Comparison of ENCODE assay signal across 8 cellular contexts in genomic region chr3:112642912-112643506, GRCh38. TPM values are rescaled to one million over a fixed set of nuclear protein-coding genes. Genes with fewer than 3 reads are reported as not detected.
DNase-seq lines count a peak whose midpoint lies in the region; ATAC-seq and TF ChIP-seq lines count a peak whose summit lies in the region.

No MANE protein-coding gene starts in this region.

- peaks cover 11% of the 10 kb centered on the region for H3K27me3 Mint-ChIP-seq in activated T-cell treated with anti-CD3 and anti-CD28 coated beads, Interleukin-2, amount 50 U/mL, for 24 hours
- peaks cover 3% of the 10 kb centered on the region for H3K27me3 Mint-ChIP-seq in neural progenitor cell (ENCODE audit: insufficient read depth, low read depth)

- H2AFZ ChIP-seq in PC-3 (ENCODE audit: low read length) = peak overlapping the region; percentile 75
- H2AFZ ChIP-seq in neural progenitor cell (replicated peaks) = peak overlapping the region; percentile 77

- H3K4me1 ChIP-seq in PC-3 (ENCODE audit: insufficient read depth, low read length) = peaks cover 73% of the 10 kb centered on the region
- H3K4me1 ChIP-seq in neural progenitor cell = peaks cover 56% of the 10 kb centered on the region
- H3K4me1 ChIP-seq in stomach = peaks cover 7 to 48% (median 27%) of the 10 kb centered on the region in 4 donors

- H3K79me2 ChIP-seq in PC-3 (ENCODE audit: low read length) (no peaks in the 10 kb centered on the region), neural progenitor cell (ENCODE audit: low read depth) (no peaks in the 10 kb centered on the region)

- H3K27ac ChIP-seq in PC-3 (ENCODE audit: low read length) (no peak overlapping the region), neural progenitor cell (no peak overlapping the region), stomach (peak overlapping the region in 1 of 5 donors; percentile 79)

- intact Hi-C loops in PC-3 (cut with micrococcal nuclease) (loop anchor here (1.0 to 2.0 kb wide), 6 partner anchors 33 to 336 kb away; no protein-coding TSS in a partner anchor), stomach (cut with DNase I; ENCODE audit: low total_unique reads) (no loop called here)

- H3K4me3 ChIP-seq in PC-3 (ENCODE audit: low read length) = peak overlapping the region; percentile 43
- H3K4me3 ChIP-seq in neural progenitor cell = no peak overlapping the region
- peak overlapping the region in 2 of 4 donors; percentile 13 to 33 for H3K4me3 ChIP-seq in stomach

- POLR2A ChIA-PET in PC-3 (lab: Charles Lee; ENCODE audit: unreplicated experiment) = no interaction called here

- no peak for TF ChIP-seq POLR2A in stomach (IDR thresholded peaks at IDR 0.05)

- no peak overlapping the region for H3K27ac Mint-ChIP-seq in activated T-cell treated with anti-CD3 and anti-CD28 coated beads, Interleukin-2, amount 50 U/mL, for 24 hours
- peak overlapping the region; percentile 54 for H3K27ac Mint-ChIP-seq in neural progenitor cell

- H3K4me2 ChIP-seq in PC-3 (ENCODE audit: low read length) (peak overlapping the region; percentile 78), neural progenitor cell (peak overlapping the region; percentile 36)

- H3K4me1 Mint-ChIP-seq in activated T-cell treated with anti-CD3 and anti-CD28 coated beads, Interleukin-2, amount 50 U/mL, for 24 hours (ENCODE audit: low read depth) = peaks cover 17% of the 10 kb centered on the region
- H3K4me1 Mint-ChIP-seq in neural progenitor cell = peaks cover 14% of the 10 kb centered on the region

- H3K36me3 ChIP-seq in PC-3 (ENCODE audit: low read depth, low read length) (no peaks in the 10 kb centered on the region), neural progenitor cell (no peaks in the 10 kb centered on the region), stomach (no peaks in the 10 kb centered on the region)

- H3F3A ChIP-seq in PC-3 (ENCODE audit: low read length, unreplicated experiment) (no peaks in the 10 kb centered on the region), neural progenitor cell (ENCODE audit: low read depth) (peaks cover 17% of the 10 kb centered on the region)

- TF ChIP-seq EP300 in stomach (IDR thresholded peaks at IDR 0.05) = no peak

- no peaks in the 10 kb centered on the region for H3K36me3 Mint-ChIP-seq in activated T-cell treated with anti-CD3 and anti-CD28 coated beads, Interleukin-2, amount 50 U/mL, for 24 hours (ENCODE audit: low read depth)
- peaks cover 11% of the 10 kb centered on the region for H3K36me3 Mint-ChIP-seq in neural progenitor cell

- peak; percentile 37 for DNase-seq in DMS79 (lab: John Stamatoyannopoulos, UW)
- DNase-seq in KG1 (lab: John Stamatoyannopoulos, UW) = peak; percentile 47
- DNase-seq in PC-3 = peak; percentile 95
- peak; percentile 81 for DNase-seq in activated T-cell treated with anti-CD3 and anti-CD28 coated beads, Interleukin-2, amount 50 U/mL, for 24 hours
- DNase-seq in fibroblast of peridontal ligament (ENCODE audit: extremely low read depth) = peak; percentile 94
- DNase-seq in neural progenitor cell (ENCODE audit: low spot score) = peak; percentile 90
- DNase-seq in stomach = peak; percentile 79

- ATAC-seq in GM21786 (IDR thresholded peaks at IDR 0.05; ENCODE audit: unreplicated experiment) (peak; percentile 95), PC-3 (peak; percentile 66)

- no peaks in the 10 kb centered on the region for H3K9me3 ChIP-seq in PC-3 (ENCODE audit: low read length)
- H3K9me3 ChIP-seq in neural progenitor cell (ENCODE audit: low read depth) = no peaks in the 10 kb centered on the region
- no peaks in the 10 kb centered on the region for H3K9me3 ChIP-seq in stomach

- H3K9ac ChIP-seq in PC-3 (ENCODE audit: low read length) (no peak overlapping the region), neural progenitor cell (no peak overlapping the region)

- H4K20me1 ChIP-seq in PC-3 (ENCODE audit: low read length) = no peaks in the 10 kb centered on the region
- no peaks in the 10 kb centered on the region for H4K20me1 ChIP-seq in neural progenitor cell (ENCODE audit: low read depth)

- no TSS peak for BruUV-seq in PC-3 (replicated peaks; lab: Mats Ljungman, UMichigan)

- CTCF ChIA-PET in PC-3 (lab: Charles Lee) = interaction anchor here (0.6 to 2.3 kb wide), 6 partner anchors 34 to 173 kb away, joined by 3 to 21 read pairs (median 7); no protein-coding TSS in a partner anchor

- 0 to 6% (median 5%) methylated on average over 10 of the region's 10 CpGs for WGBS in stomach, 5 donors

- H3K9me2 ChIP-seq in PC-3 (replicated peaks; ENCODE audit: low read length) = no peaks in the 10 kb centered on the region

- H3K27me3 ChIP-seq in PC-3 (ENCODE audit: low read length) (no peaks in the 10 kb centered on the region), neural progenitor cell (no peaks in the 10 kb centered on the region), stomach (peaks cover 0 to 11% (median 0%) of the 10 kb centered on the region in 3 donors)

- TF ChIP-seq CTCF in PC-3 (conservative IDR thresholded peaks at IDR 0.05; ENCODE audit: low read depth, low read length) = peak; percentile 97
- TF ChIP-seq CTCF in neural progenitor cell (IDR thresholded peaks at IDR 0.05) = peak; percentile 84
- peak in 5 of 7 experiments; percentile 66 to 90 (median 76) for TF ChIP-seq CTCF in stomach (IDR thresholded peaks at IDR 0.05)

- no peaks in the 10 kb centered on the region for H3K9me3 Mint-ChIP-seq in activated T-cell treated with anti-CD3 and anti-CD28 coated beads, Interleukin-2, amount 50 U/mL, for 24 hours
- H3K9me3 Mint-ChIP-seq in neural progenitor cell = peaks cover 2% of the 10 kb centered on the region

- H3K4me3 Mint-ChIP-seq in activated T-cell treated with anti-CD3 and anti-CD28 coated beads, Interleukin-2, amount 50 U/mL, for 24 hours = peak overlapping the region; percentile 63
- H3K4me3 Mint-ChIP-seq in neural progenitor cell = peak overlapping the region; percentile 31

RNA-seq across cellular contexts. Expression of gene CCDC80, which starts 2.1 kb away (rescaled TPM):
- total RNA-seq in PC-3 (2014; rRNA removed) (17.0 and 20.4 TPM in 2 replicates), neural progenitor cell (ENCODE audit: low replicate concordance) (14.7 and 21.5 TPM in 2 replicates), stomach (100 to 1,000 TPM in 1 of 5 donors, 10 to 100 TPM in 3, 1 to 10 TPM in 1; 2.3 to 158 (median 29.0) TPM)
- polyA plus RNA-seq in stomach = 10 to 100 TPM in 2 of 3 donors, 1 to 10 TPM in 1; 7.4 to 11.8 (median 10.2) TPM

Comparison
In these comparisons a context has a peak if more than half of its experiments do, and no peak if none do; other contexts are left out.
1. DNase-seq: peak in every context shown above with its lines; median percentile 95 in PC-3; 94 in fibroblast of peridontal ligament; 90 in neural progenitor cell; 81 in activated T-cell treated with anti-CD3 and anti-CD28 coated beads, Interleukin-2, amount 50 U/mL, for 24 hours; 79 in stomach; 47 in KG1; 37 in DMS79.